19 cellular contexts compared by ENCODE assay signal in genomic region chr2:7886665-7887064, GRCh38.
"Had no signal": no experiment of that assay in that cellular context is flagged by ENCODE, and none has a peak within 500 bp of the region (broad histone marks: within the 10 kb centered on the region; RNA-seq: fewer than 3 reads in every experiment).

No MANE protein-coding gene starts in this region.

- H3K4me3 ChIP-seq: adrenal gland, coronary artery, lower lobe of right lung, prostate gland, spleen, stomach, thoracic aorta had no signal

- H3K27me3 ChIP-seq: adrenal gland, spleen, stomach had no signal

- H3K4me1 Mint-ChIP-seq: activated CD4-positive, alpha-beta memory T cell treated with anti-CD3 and anti-CD28 coated beads, Interleukin-2, amount 10 ng/mL, durations not matched to agents 7 days and 5 days; central memory CD8-positive, alpha-beta T cell; immature natural killer cell; mesothelial cell of epicardium; nephron progenitor cell had no signal

- H3K27ac ChIP-seq: adrenal gland, coronary artery, lower lobe of right lung, prostate gland, spleen, stomach, thoracic aorta had no signal

- H3K4me3 Mint-ChIP-seq: activated CD4-positive, alpha-beta memory T cell treated with anti-CD3 and anti-CD28 coated beads, Interleukin-2, amount 10 ng/mL, durations not matched to agents 7 days and 5 days; activated T-cell treated with anti-CD3 and anti-CD28 coated beads, Interleukin-2, amount 50 U/mL, for 24 hours; central memory CD8-positive, alpha-beta T cell; immature natural killer cell; mesothelial cell of epicardium; nephron progenitor cell had no signal

- H3K27me3 Mint-ChIP-seq: activated T-cell treated with anti-CD3 and anti-CD28 coated beads, Interleukin-2, amount 50 U/mL, for 24 hours; central memory CD8-positive, alpha-beta T cell had no signal

- DNase-seq: activated CD4-positive, alpha-beta memory T cell treated with anti-CD3 and anti-CD28 coated beads, Interleukin-2, amount 10 ng/mL, durations not matched to agents 7 days and 5 days; activated CD4-positive, alpha-beta T cell treated with anti-CD3 and anti-CD28 coated beads for 4 hours; activated naive CD4-positive, alpha-beta T cell treated with anti-CD3 and anti-CD28 coated beads, Interleukin-2, amount 50 U/mL, for 16 hours; activated T-cell treated with anti-CD3 and anti-CD28 coated beads, Interleukin-2, amount 50 U/mL, for 24 hours; adrenal gland; foreskin melanocyte; immature natural killer cell; left cardiac atrium; lower lobe of right lung; nephron progenitor cell; spleen; stomach; T-helper 2 cell had no signal

- H3K36me3 Mint-ChIP-seq: immature natural killer cell, mesothelial cell of epicardium had no signal

- H3K9me3 Mint-ChIP-seq: activated T-cell treated with anti-CD3 and anti-CD28 coated beads, Interleukin-2, amount 50 U/mL, for 24 hours; central memory CD8-positive, alpha-beta T cell; immature natural killer cell had no signal

- H3K9me3 ChIP-seq: adrenal gland, lower lobe of right lung, prostate gland, spleen, thoracic aorta had no signal

- ATAC-seq: left cardiac atrium, lower lobe of right lung, sciatic nerve had no signal

- H3K4me1 ChIP-seq: adrenal gland, lower lobe of right lung, prostate gland, spleen had no signal

- H3K36me3 ChIP-seq: adrenal gland, lower lobe of right lung, prostate gland, spleen, stomach, thoracic aorta had no signal

- H3K27ac Mint-ChIP-seq: activated CD4-positive, alpha-beta memory T cell treated with anti-CD3 and anti-CD28 coated beads, Interleukin-2, amount 10 ng/mL, durations not matched to agents 7 days and 5 days; activated T-cell treated with anti-CD3 and anti-CD28 coated beads, Interleukin-2, amount 50 U/mL, for 24 hours; mesothelial cell of epicardium; nephron progenitor cell had no signal
